In the genomic region with DNA sequence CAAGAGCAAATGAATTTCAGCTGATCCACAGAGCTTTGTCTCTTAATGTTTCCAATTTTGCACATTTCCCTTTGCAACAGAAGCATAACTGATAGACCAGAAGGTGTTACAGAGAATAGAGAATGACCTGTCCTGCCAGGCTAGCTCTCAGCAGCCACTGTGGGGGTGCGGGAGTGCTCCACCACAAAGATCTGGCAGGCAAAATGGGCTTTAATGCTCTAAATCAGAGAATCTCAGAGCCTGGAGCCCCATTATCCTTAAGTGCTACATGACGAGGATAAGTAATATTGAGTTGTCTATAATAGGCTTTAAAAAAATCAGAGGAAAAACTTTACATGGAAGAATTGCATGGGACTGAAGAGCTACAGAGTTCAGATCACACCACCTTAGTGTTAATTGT, we compare ENCODE assay signal across 9 cellular contexts.
"Had no signal": no experiment of that assay in that cellular context is flagged by ENCODE, and none has a peak within 500 bp of the region (broad histone marks: within the 10 kb centered on the region; RNA-seq: fewer than 3 reads in every experiment).

No MANE protein-coding gene starts in this region.

- H3K27ac ChIP-seq: GM23248 had no signal

- H3K4me2 ChIP-seq: GM23338 had no signal

- H3K9ac ChIP-seq: GM23248 had no signal

- H3K9me3 ChIP-seq: HAP-1 had no signal

- H3K4me3 ChIP-seq: GM23248, GM23338, HAP-1 had no signal

- H3K36me3 ChIP-seq: HAP-1 had no signal

- ATAC-seq: GM23338, HCT116 had no signal

- DNase-seq: GM23248, GOT3, H7, H9, HCEC 1CT, HFFc6 had no signal

- H2AFZ ChIP-seq: GM23248, GM23338 had no signal
